In the genomic region with DNA sequence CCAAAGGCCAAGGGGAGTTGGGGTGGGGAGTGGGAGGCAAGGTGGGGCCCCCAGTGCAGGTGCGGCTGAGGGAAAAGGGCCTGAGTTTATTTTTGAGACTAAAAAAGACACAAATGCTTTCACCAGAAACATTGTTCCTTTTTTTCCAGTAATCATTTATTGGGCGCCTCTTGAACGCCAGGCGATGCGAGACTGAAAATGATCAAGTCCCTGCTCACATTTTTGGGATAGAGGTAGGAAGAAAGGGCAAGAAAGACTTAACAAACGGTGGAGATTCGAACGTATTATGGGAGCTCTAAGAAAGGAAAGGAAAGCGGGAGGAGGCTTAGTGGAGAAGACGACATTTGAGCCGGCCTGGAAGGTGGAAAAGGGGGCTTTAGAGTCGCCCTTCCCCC, we compare ENCODE assay signal across 1 cellular context.
TF ChIP-seq lines count a peak whose summit lies in the region.

No MANE protein-coding gene starts in this region.

TF ChIP-seq in IMR-90, 13 proteins besides CTCF, POLR2A, EP300 and RAD21 (continued from another document):
- TF ChIP-seq USF2 (IDR thresholded peaks at IDR 0.05; ENCODE audit: low read depth, low read length) (no peak), CEBPB (IDR thresholded peaks at IDR 0.05; ENCODE audit: low read depth, low read length) (no peak), CHD1 (IDR thresholded peaks at IDR 0.05; ENCODE audit: low read depth, low read length) (no peak), MXI1 (IDR thresholded peaks at IDR 0.05; ENCODE audit: borderline replicate concordance, low read depth, low read length) (no peak)
